Comparison of ENCODE assay signal across 8 cellular contexts in genomic region chr6:99119109-99120031, GRCh38.
DNase-seq lines count a peak whose midpoint lies in the region; ATAC-seq and TF ChIP-seq lines count a peak whose summit lies in the region.

No MANE protein-coding gene starts in this region.

- H3K36me3 ChIP-seq in PC-9 (ENCODE audit: low read depth) (no peaks in the 10 kb centered on the region), lower lobe of right lung (no peaks in the 10 kb centered on the region)

- no peaks in the 10 kb centered on the region for H3K4me1 Mint-ChIP-seq in chondrocyte (ENCODE audit: low read depth)

- no peaks in the 10 kb centered on the region for H4K20me1 ChIP-seq in PC-9 (ENCODE audit: insufficient read depth)

- no peaks in the 10 kb centered on the region for H3K9me3 ChIP-seq in PC-9 (ENCODE audit: insufficient read depth, low read depth)
- no peaks in the 10 kb centered on the region for H3K9me3 ChIP-seq in lower lobe of right lung

- TF ChIP-seq CTCF in PC-9 (conservative IDR thresholded peaks at IDR 0.05) = peak; percentile 85
- peak; percentile 88 for TF ChIP-seq CTCF in chondrocyte (IDR thresholded peaks at IDR 0.05)
- peak; percentile 66 for TF ChIP-seq CTCF in lower lobe of right lung (IDR thresholded peaks at IDR 0.05)

- POLR2A ChIA-PET in PC-9 (lab: Charles Lee; ENCODE audit: unreplicated experiment) = no interaction called here

- H3K27me3 ChIP-seq in PC-9 (ENCODE audit: insufficient read depth, low read depth) = no peaks in the 10 kb centered on the region
- no peaks in the 10 kb centered on the region for H3K27me3 ChIP-seq in lower lobe of right lung (ENCODE audit: low read depth)

- 0 out of 2 replicates have a peak, but pooled peaks cover 4% of the 10 kb centered on the region for H3K4me1 ChIP-seq in PC-9 (replicated peaks; ENCODE audit: insufficient read depth)
- H3K4me1 ChIP-seq in lower lobe of right lung = no peaks in the 10 kb centered on the region

- DNase-seq in NCI-H2081 (lab: John Stamatoyannopoulos, UW) = peak; percentile 49 to 65
- DNase-seq in NCI-H2081 treated with DMSO at 0.1 percent for 48 hours (lab: John Stamatoyannopoulos, UW) = no peak
- DNase-seq in Kasumi-1 (lab: John Stamatoyannopoulos, UW) = peak; percentile 70 to 85
- DNase-seq in PC-9 = peak in 1 of 2 experiments; percentile 15
- no peak for DNase-seq in chondrocyte (ENCODE audit: low spot score)
- DNase-seq in lower lobe of right lung = no peak

- no peak overlapping the region for H3K4me3 Mint-ChIP-seq in chondrocyte (ENCODE audit: unreplicated experiment)

- no peaks in the 10 kb centered on the region for H3K36me3 Mint-ChIP-seq in chondrocyte (ENCODE audit: low read depth)

- H3K4me2 ChIP-seq in PC-9 = no peak overlapping the region

- no peak overlapping the region for H3K4me3 ChIP-seq in PC-9
- no peak overlapping the region for H3K4me3 ChIP-seq in lower lobe of right lung

- no peaks in the 10 kb centered on the region for H3F3A ChIP-seq in PC-9 (ENCODE audit: insufficient read depth, low read depth)

- CTCF ChIA-PET in PC-9 (lab: Charles Lee) = interaction anchor here (0.6 kb wide), 1 partner anchor 1765 kb away, joined by 3 read pairs; no protein-coding TSS in a partner anchor

- H3K27ac ChIP-seq in PC-9 = no peak overlapping the region
- no peak overlapping the region for H3K27ac ChIP-seq in lower lobe of right lung

- BruUV-seq in PC-9 (replicated peaks; lab: Mats Ljungman, UMichigan) = no TSS peak

- intact Hi-C loops in PC-9 (cut with micrococcal nuclease; ENCODE audit: unreplicated experiment) = loop anchor here (1.0 to 10.0 kb wide), 2 partner anchors 273 to 1065 kb away; no protein-coding TSS in a partner anchor
- intact Hi-C loops in lower lobe of right lung (cut with DNase I) = no loop called here

- no peaks in the 10 kb centered on the region for H3K79me2 ChIP-seq in PC-9 (ENCODE audit: low read depth)

- H3K9me3 Mint-ChIP-seq in chondrocyte (ENCODE audit: low read depth) = no peaks in the 10 kb centered on the region

- no peak overlapping the region for H2AFZ ChIP-seq in PC-9

- peaks cover 47% of the 10 kb centered on the region for H3K27me3 Mint-ChIP-seq in chondrocyte (ENCODE audit: low read depth)

- peak; percentile 72 for ATAC-seq in GM21526 (IDR thresholded peaks at IDR 0.05; ENCODE audit: low FRiP score, unreplicated experiment)
- ATAC-seq in lower lobe of right lung = no peak
- no peak for ATAC-seq in GM18520 (IDR thresholded peaks at IDR 0.05; ENCODE audit: unreplicated experiment)

- no peak overlapping the region for H3K27ac Mint-ChIP-seq in chondrocyte (ENCODE audit: unreplicated experiment)

- H3K9me2 ChIP-seq in PC-9 (ENCODE audit: insufficient read depth) = no peaks in the 10 kb centered on the region

Comparison
In these comparisons a context has a peak if more than half of its experiments do, and no peak if none do; other contexts are left out.
1. DNase-seq: peak in NCI-H2081 (2 of 2) and Kasumi-1 (2 of 2); none in NCI-H2081 treated with DMSO at 0.1 percent for 48 hours (single experiment), chondrocyte (single experiment) and lower lobe of right lung (single experiment).
2. Peak in every context shown above with its lines, with median percentiles within 50 percentile points of each other: CTCF ChIP-seq.